In genomic region chr4:13151178-13151577, GRCh38 we compare ENCODE assay signal across 22 cellular contexts.
"Had no signal": no experiment of that assay in that cellular context is flagged by ENCODE, and none has a peak within 500 bp of the region (broad histone marks: within the 10 kb centered on the region; RNA-seq: fewer than 3 reads in every experiment).

No MANE protein-coding gene starts in this region.

- DNase-seq: effector memory CD8-positive, alpha-beta T cell; glutamatergic neuron; immature natural killer cell; left ventricle myocardium superior; mesenchymal stem cell; midbrain; naive B cell; occipital lobe; retina; right lobe of liver; spleen; stimulated activated CD4-positive, alpha-beta T cell treated with anti-CD3 and anti-CD28 coated beads, Interleukin-15, amount 100 ng/mL, for 24 hours; stimulated activated CD4-positive, alpha-beta T cell treated with anti-CD3 and anti-CD28 coated beads, Interleukin-1b, Interleukin-23, amount 100 ng/mL, for 48 hours; stimulated activated CD4-positive, alpha-beta T cell treated with anti-CD3 and anti-CD28 coated beads, Interleukin-4, amount 100 ng/mL, for 24 hours; tibial artery had no signal

- H3K9ac ChIP-seq: parathyroid adenoma had no signal

- H3K36me3 ChIP-seq: esophagus muscularis mucosa, gastroesophageal sphincter, prostate gland, right lobe of liver, spleen, tibial artery had no signal

- H3K4me1 ChIP-seq: esophagus muscularis mucosa, gastroesophageal sphincter, parathyroid adenoma, prostate gland, right lobe of liver, spleen, tibial artery had no signal

- H3K27ac ChIP-seq: epithelial cell of prostate, esophagus muscularis mucosa, gastroesophageal sphincter, parathyroid adenoma, prostate gland, right lobe of liver, spleen, tibial artery had no signal

- H3K27me3 ChIP-seq: esophagus muscularis mucosa, gastroesophageal sphincter, right lobe of liver, spleen, tibial artery had no signal

- H3K4me3 ChIP-seq: esophagus muscularis mucosa, gastroesophageal sphincter, lung, prostate gland, right lobe of liver, spleen, tibial artery had no signal

- H3K9me3 ChIP-seq: esophagus muscularis mucosa, prostate gland, right lobe of liver had no signal

- ATAC-seq: effector memory CD8-positive, alpha-beta T cell; gastroesophageal sphincter; left ventricle myocardium superior; right lobe of liver; stimulated activated memory B cell treated with anti-CD40 and anti-IgM and Interleukin-4, amounts not matched to agents 10 μg/mL and 1 μg/mL and 100 μg/mL, for 72 hours had no signal
